Comparison of ENCODE assay signal across 22 cellular contexts in genomic region chr1:225242611-225243010, GRCh38.
"Had no signal": no experiment of that assay in that cellular context is flagged by ENCODE, and none has a peak within 500 bp of the region (broad histone marks: within the 10 kb centered on the region; RNA-seq: fewer than 3 reads in every experiment).

No MANE protein-coding gene starts in this region.

- ATAC-seq: K562, Panc1, PC-3, SK-N-SH treated with all-trans-retinoic acid at 6 μM for 48 hours, T-helper 17 cell had no signal

- H3K27ac Mint-ChIP-seq: IgD-negative memory B cell, T-helper 17 cell had no signal

- H3K4me1 Mint-ChIP-seq: IgD-negative memory B cell, T-helper 17 cell had no signal

- DNase-seq: MM.1S; NCI-H1048; NCI-H1105; NCI-H1436; NCI-H187; NCI-H2029; NCI-H2171 treated with DMSO at 0.1 percent for 48 hours; NCI-H345; NCI-H446 treated with DMSO at 0.1 percent for 48 hours; NCI-H510A treated with DMSO at 0.1 percent for 48 hours; NCI-H526; NCI-H748 treated with DMSO at 0.1 percent for 48 hours; NK-92 treated with Interleukin-12 subunit alpha and Interleukin-12 subunit beta, amount 100 ng/mL, for 24 hours; PC-3; SHP77 treated with DMSO at 0.1 percent for 48 hours; SJCRH30; T-helper 1 cell; T-helper 17 cell had no signal

- H3K4me3 Mint-ChIP-seq: IgD-negative memory B cell, T-helper 17 cell had no signal
